8 cellular contexts compared by ENCODE assay signal in the genomic region with DNA sequence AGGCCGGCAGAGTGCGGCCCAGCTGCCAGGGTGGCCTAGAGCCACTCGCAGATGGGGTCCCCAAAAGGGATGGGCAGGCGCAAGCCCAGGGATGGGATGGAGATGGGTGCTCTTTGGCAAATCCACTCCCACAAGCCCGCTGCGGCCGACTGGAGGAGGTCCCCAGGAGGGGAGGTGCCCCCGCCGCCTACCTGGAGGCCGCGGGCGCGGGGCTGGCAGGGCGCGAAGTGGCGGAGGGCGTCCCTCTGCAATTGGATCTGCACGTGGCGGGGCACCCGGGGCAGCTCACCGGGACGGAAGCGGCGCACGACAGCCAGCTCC. TPM values are rescaled to one million over a fixed set of nuclear protein-coding genes. Genes with fewer than 3 reads are reported as not detected.
DNase-seq lines count a peak whose midpoint lies in the region; ATAC-seq, FAIRE-seq and TF ChIP-seq lines count a peak whose summit lies in the region.

No MANE protein-coding gene starts in this region.

- H3K4me3 ChIP-seq in OCI-LY3 (ENCODE audit: low read length): peak overlapping the region; percentile 88
- no peak overlapping the region for H3K4me3 ChIP-seq in endocrine pancreas (ENCODE audit: control insufficient read depth, insufficient read depth, low read length)
- H3K4me3 ChIP-seq in neutrophil (ENCODE audit: low read depth in 1 of 2, low read length in 1 of 2): peak overlapping the region; percentile 94 to 99

- FAIRE-seq in GM12892 (lab: Jason Lieb, UNC): no peak
- FAIRE-seq in H54 (lab: Jason Lieb, UNC): no peak

- H3K27me3 ChIP-seq in OCI-LY3 (ENCODE audit: low read depth, low read length) (no peaks in the 10 kb centered on the region), endocrine pancreas (ENCODE audit: control insufficient read depth, insufficient read depth, low read length) (no peaks in the 10 kb centered on the region), neutrophil (no peaks in the 10 kb centered on the region)

- DNase-seq in GM12892 (ENCODE audit: insufficient read length) (no peak), H54 (ENCODE audit: insufficient read length, low spot score) (no peak), COLO668 (lab: John Stamatoyannopoulos, UW; ENCODE audit: unreplicated experiment) (no peak), glomerular visceral epithelial cell (ENCODE audit: extremely low spot score) (no peak)

- peak overlapping the region; percentile 83 for H3K9ac ChIP-seq in OCI-LY3 (ENCODE audit: low read length)
- peak overlapping the region; percentile 73 for H3K9ac ChIP-seq in endocrine pancreas (ENCODE audit: control insufficient read depth, insufficient read depth, low read length)

- H3K36me3 ChIP-seq in OCI-LY3 (replicated peaks; ENCODE audit: low read depth, low read length) (peaks cover 21% of the 10 kb centered on the region), endocrine pancreas (ENCODE audit: control insufficient read depth, insufficient read depth, low read length) (no peaks in the 10 kb centered on the region), neutrophil (peaks cover 14% of the 10 kb centered on the region)

- H3K9me3 ChIP-seq in OCI-LY3 (ENCODE audit: insufficient read depth, low read length): no peaks in the 10 kb centered on the region
- no peaks in the 10 kb centered on the region for H3K9me3 ChIP-seq in endocrine pancreas (ENCODE audit: control insufficient read depth, low read length)
- H3K9me3 ChIP-seq in neutrophil: no peaks in the 10 kb centered on the region

- H3K27ac ChIP-seq in OCI-LY3 (ENCODE audit: low read length): peak overlapping the region; percentile 75
- peak overlapping the region; percentile 99 for H3K27ac ChIP-seq in neutrophil

- no peaks in the 10 kb centered on the region for H4K20me1 ChIP-seq in OCI-LY3 (ENCODE audit: insufficient read depth, low read length)

- H3K79me2 ChIP-seq in OCI-LY3 (ENCODE audit: low read length): peaks cover 12% of the 10 kb centered on the region

- TF ChIP-seq CTCF in OCI-LY3 (IDR thresholded peaks at IDR 0.05; ENCODE audit: low read depth, low read length) (no peak), neutrophil (IDR thresholded peaks at IDR 0.05) (no peak)

- H2AFZ ChIP-seq in OCI-LY3 (ENCODE audit: low read depth, low read length): peak overlapping the region; percentile 43; the same call in 1 of the 2 replicates

- ATAC-seq in HG02852 (IDR thresholded peaks at IDR 0.05; ENCODE audit: unreplicated experiment): no peak

- peaks cover 31% of the 10 kb centered on the region for H3K4me1 ChIP-seq in OCI-LY3 (ENCODE audit: low read length)
- H3K4me1 ChIP-seq in endocrine pancreas (ENCODE audit: control insufficient read depth, insufficient read depth, low read length): peaks cover 13% of the 10 kb centered on the region
- H3K4me1 ChIP-seq in neutrophil (ENCODE audit: control insufficient read depth in 1 of 2, insufficient read depth in 1 of 2, low read depth in 1 of 2, low read length in 1 of 2): peaks cover 31 to 52% of the 10 kb centered on the region in 2 experiments

- peak; percentile 56; the same call in 1 of the 2 replicates for TF ChIP-seq POLR2A in GM12892 (IDR thresholded peaks at IDR 0.05; ENCODE audit: low read depth, low read length)
- peak; percentile 60 for TF ChIP-seq POLR2A in H54 (IDR thresholded peaks at IDR 0.05; ENCODE audit: low read depth, low read length)

- peak overlapping the region; percentile 84 for H3K4me2 ChIP-seq in OCI-LY3 (ENCODE audit: low read length)

RNA-seq across cellular contexts. Expression of a gene that starts 0.7 kb away (rescaled TPM):
- polyA plus RNA-seq in GM12892 (2012; ENCODE audit: missing spikeins): 19.0 TPM

RNA-seq across cellular contexts. Expression of a gene that starts 4.7 kb away (rescaled TPM):
- 11.7 TPM for polyA plus RNA-seq in GM12892 (2012; ENCODE audit: missing spikeins)

RNA-seq across cellular contexts. Expression of a gene that starts 16.0 kb away (rescaled TPM):
- polyA plus RNA-seq in GM12892 (2012; ENCODE audit: missing spikeins): 8.5 TPM

RNA-seq across cellular contexts. Expression of a gene that starts 19.3 kb away (rescaled TPM):
- polyA plus RNA-seq in GM12892 (2012; ENCODE audit: missing spikeins): 136 TPM

RNA-seq across cellular contexts. Expression of a gene that starts 50.8 kb away (rescaled TPM):
- not detected for polyA plus RNA-seq in GM12892 (2012; ENCODE audit: missing spikeins)
